Comparison of ENCODE assay signal across 26 cellular contexts in genomic region chr9:36960575-36960955, GRCh38.
A peak's percentile ranks its signal among the peaks of the same experiment; 100 is the strongest.
DNase-seq lines count a peak whose midpoint lies in the region; ATAC-seq, FAIRE-seq and TF ChIP-seq lines count a peak whose summit lies in the region.
"Had no signal": no experiment of that assay in that cellular context is flagged by ENCODE, and none has a peak within 500 bp of the region (broad histone marks: within the 10 kb centered on the region; RNA-seq: fewer than 3 reads in every experiment).

No MANE protein-coding gene starts in this region.

- no peaks in the 10 kb centered on the region for H3K4me1 Mint-ChIP-seq in activated CD8-positive, alpha-beta memory T cell treated with anti-CD3 and anti-CD28 coated beads, Interleukin-2, amount 10 ng/mL, durations not matched to agents 7 days and 5 days
- H3K4me1 Mint-ChIP-seq in neural progenitor cell, result no peaks in the 10 kb centered on the region

- H3K9me3 ChIP-seq in neural progenitor cell (ENCODE audit: low read depth), result no peaks in the 10 kb centered on the region
- H3K9me3 ChIP-seq: BE2C had no signal

- FAIRE-seq in frontal cortex (lab: Jason Lieb, UNC), result no peak
- FAIRE-seq: GM19239, H54, HTR-8/SVneo, K562, RCC 7860 had no signal

- no peak for TF ChIP-seq CTCF in neural progenitor cell (IDR thresholded peaks at IDR 0.05)

- H3K27me3 Mint-ChIP-seq in activated CD8-positive, alpha-beta memory T cell treated with anti-CD3 and anti-CD28 coated beads, Interleukin-2, amount 10 ng/mL, durations not matched to agents 7 days and 5 days, result peaks cover 28% of the 10 kb centered on the region
- H3K27me3 Mint-ChIP-seq in neural progenitor cell (ENCODE audit: insufficient read depth, low read depth), result peaks cover 13% of the 10 kb centered on the region

- no peaks in the 10 kb centered on the region for H3K27me3 ChIP-seq in neural progenitor cell
- H3K27me3 ChIP-seq: BE2C had no signal

- H3K4me2 ChIP-seq in neural progenitor cell, result no peak overlapping the region

- no peaks in the 10 kb centered on the region for H3K79me2 ChIP-seq in neural progenitor cell (ENCODE audit: low read depth)

- no peaks in the 10 kb centered on the region for H3K9me3 Mint-ChIP-seq in activated CD8-positive, alpha-beta memory T cell treated with anti-CD3 and anti-CD28 coated beads, Interleukin-2, amount 10 ng/mL, durations not matched to agents 7 days and 5 days (ENCODE audit: low read depth)
- no peaks in the 10 kb centered on the region for H3K9me3 Mint-ChIP-seq in neural progenitor cell

- H3K36me3 ChIP-seq in neural progenitor cell, result no peaks in the 10 kb centered on the region

- no peak overlapping the region for H3K9ac ChIP-seq in neural progenitor cell

- H4K20me1 ChIP-seq in neural progenitor cell (ENCODE audit: low read depth), result no peaks in the 10 kb centered on the region

- no peak overlapping the region for H3K27ac ChIP-seq in neural progenitor cell
- H3K27ac ChIP-seq: 22Rv1 had no signal

- peaks cover 10% of the 10 kb centered on the region for H3K4me1 ChIP-seq in neural progenitor cell
- H3K4me1 ChIP-seq: BE2C had no signal

- no peak overlapping the region for H3K4me3 ChIP-seq in neural progenitor cell
- H3K4me3 ChIP-seq: K562 had no signal

- H3F3A ChIP-seq in neural progenitor cell (ENCODE audit: low read depth), result no peaks in the 10 kb centered on the region

- no peak overlapping the region for H3K4me3 Mint-ChIP-seq in activated CD8-positive, alpha-beta memory T cell treated with anti-CD3 and anti-CD28 coated beads, Interleukin-2, amount 10 ng/mL, durations not matched to agents 7 days and 5 days
- no peak overlapping the region for H3K4me3 Mint-ChIP-seq in neural progenitor cell

- H3K27ac Mint-ChIP-seq in activated CD8-positive, alpha-beta memory T cell treated with anti-CD3 and anti-CD28 coated beads, Interleukin-2, amount 10 ng/mL, durations not matched to agents 7 days and 5 days, result no peak overlapping the region
- peak overlapping the region; percentile 11 for H3K27ac Mint-ChIP-seq in neural progenitor cell

- CTCF ChIA-PET in activated CD8-positive, alpha-beta memory T cell treated with anti-CD3 and anti-CD28 coated beads, Interleukin-2, amount 10 ng/mL, durations not matched to agents 7 days and 5 days (lab: Charles Lee), result no interaction called here

- DNase-seq in activated CD8-positive, alpha-beta memory T cell treated with anti-CD3 and anti-CD28 coated beads, Interleukin-2, amount 50 U/mL, for 48 hours, result peak; percentile 18
- no peak for DNase-seq in activated CD8-positive, alpha-beta memory T cell treated with anti-CD3 and anti-CD28 coated beads, Interleukin-2, amount 10 ng/mL, durations not matched to agents 7 days and 5 days
- peak; percentile 18 for DNase-seq in ecto neural progenitor cell (ENCODE audit: low spot score)
- DNase-seq in neural progenitor cell (ENCODE audit: low spot score), result no peak
- DNase-seq in frontal cortex (ENCODE audit: low spot score in 2 of 2), result no peak
- no peak for DNase-seq in stimulated activated naive CD4-positive, alpha-beta T cell (lab: John Stamatoyannopoulos, UW)
- DNase-seq: BE2C, Calu3, DMS79 treated with DMSO at 0.1 percent for 48 hours, GF-D8, Kasumi-1, NCI-H1092 treated with DMSO at 0.1 percent for 48 hours, NCI-H1436, NCI-H187, NCI-H2171 treated with DMSO at 0.1 percent for 48 hours, NCI-H345, NCI-H510A treated with DMSO at 0.1 percent for 48 hours, NCI-H774 had no signal

- no peaks in the 10 kb centered on the region for H3K36me3 Mint-ChIP-seq in activated CD8-positive, alpha-beta memory T cell treated with anti-CD3 and anti-CD28 coated beads, Interleukin-2, amount 10 ng/mL, durations not matched to agents 7 days and 5 days
- peaks cover 14% of the 10 kb centered on the region for H3K36me3 Mint-ChIP-seq in neural progenitor cell

- no peak overlapping the region for H2AFZ ChIP-seq in neural progenitor cell (replicated peaks)

- no peak for ATAC-seq in activated CD8-positive, alpha-beta memory T cell treated with anti-CD3 and anti-CD28 coated beads, Interleukin-2, amount 10 ng/mL, durations not matched to agents 7 days and 5 days
- ATAC-seq in HG02678 (IDR thresholded peaks at IDR 0.05; ENCODE audit: unreplicated experiment) (no peak), GM21786 (IDR thresholded peaks at IDR 0.05; ENCODE audit: unreplicated experiment) (no peak)
- ATAC-seq: K562 had no signal

Comparison
In these comparisons a context has a peak if more than half of its experiments do, and no peak if none do; other contexts are left out.
1. DNase-seq: peak in activated CD8-positive, alpha-beta memory T cell treated with anti-CD3 and anti-CD28 coated beads, Interleukin-2, amount 50 U/mL, for 48 hours (single experiment) and ecto neural progenitor cell (single experiment); none in activated CD8-positive, alpha-beta memory T cell treated with anti-CD3 and anti-CD28 coated beads, Interleukin-2, amount 10 ng/mL, durations not matched to agents 7 days and 5 days (single experiment), neural progenitor cell (single experiment), frontal cortex (0 of 2) and stimulated activated naive CD4-positive, alpha-beta T cell (0 of 6).